ENCODE assay signal across 2 cellular contexts in the genomic region with DNA sequence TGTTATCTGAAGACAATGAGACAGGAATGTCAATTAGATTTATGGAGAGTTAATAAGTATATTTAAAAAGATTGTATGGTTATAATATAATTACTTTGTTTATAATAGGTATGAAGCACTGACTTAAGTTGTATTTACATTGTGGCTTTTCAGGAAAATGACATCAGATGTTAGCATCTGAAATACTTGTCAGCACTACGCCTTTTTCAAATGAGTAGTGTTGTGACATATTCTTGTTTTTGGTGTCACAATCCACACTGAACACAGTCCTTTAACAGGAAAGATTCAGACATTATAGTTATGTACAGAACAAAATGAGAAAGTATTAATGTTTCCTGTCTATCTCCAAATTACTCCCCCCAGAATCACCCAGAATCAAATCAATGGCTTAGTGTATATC.
TF ChIP-seq lines count a peak whose summit lies in the region.

No MANE protein-coding gene starts in this region.

TF ChIP-seq in A549, 52 proteins besides CTCF, POLR2A, EP300 and RAD21 (continued from another document):
- TF ChIP-seq ELK1 (IDR thresholded peaks at IDR 0.05; ENCODE audit: low read depth, low read length) (no peak), KDM1A (IDR thresholded peaks at IDR 0.05; ENCODE audit: low read depth) (no peak), JUNB (IDR thresholded peaks at IDR 0.05) (no peak), PHF8 (IDR thresholded peaks at IDR 0.05; ENCODE audit: borderline replicate concordance, low read depth) (no peak)
- TF ChIP-seq, protein P1, sequence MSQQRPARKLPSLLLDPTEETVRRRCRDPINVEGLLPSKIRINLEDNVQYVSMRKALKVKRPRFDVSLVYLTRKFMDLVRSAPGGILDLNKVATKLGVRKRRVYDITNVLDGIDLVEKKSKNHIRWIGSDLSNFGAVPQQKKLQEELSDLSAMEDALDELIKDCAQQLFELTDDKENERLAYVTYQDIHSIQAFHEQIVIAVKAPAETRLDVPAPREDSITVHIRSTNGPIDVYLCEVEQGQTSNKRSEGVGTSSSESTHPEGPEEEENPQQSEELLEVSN (IDR thresholded peaks at IDR 0.05; ENCODE audit: borderline replicate concordance, low read depth) = no peak

TF ChIP-seq in HEK293, 187 proteins besides CTCF, POLR2A, EP300 and RAD21 (continued from another document):
- TF ChIP-seq, protein P2, sequence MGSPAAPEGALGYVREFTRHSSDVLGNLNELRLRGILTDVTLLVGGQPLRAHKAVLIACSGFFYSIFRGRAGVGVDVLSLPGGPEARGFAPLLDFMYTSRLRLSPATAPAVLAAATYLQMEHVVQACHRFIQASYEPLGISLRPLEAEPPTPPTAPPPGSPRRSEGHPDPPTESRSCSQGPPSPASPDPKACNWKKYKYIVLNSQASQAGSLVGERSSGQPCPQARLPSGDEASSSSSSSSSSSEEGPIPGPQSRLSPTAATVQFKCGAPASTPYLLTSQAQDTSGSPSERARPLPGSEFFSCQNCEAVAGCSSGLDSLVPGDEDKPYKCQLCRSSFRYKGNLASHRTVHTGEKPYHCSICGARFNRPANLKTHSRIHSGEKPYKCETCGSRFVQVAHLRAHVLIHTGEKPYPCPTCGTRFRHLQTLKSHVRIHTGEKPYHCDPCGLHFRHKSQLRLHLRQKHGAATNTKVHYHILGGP (tag by site-specific recombination; IDR thresholded peaks at IDR 0.05) = 0 out of 2 replicates have a peak, but pooled peaks have one; percentile 13
- TF ChIP-seq, protein P3, sequence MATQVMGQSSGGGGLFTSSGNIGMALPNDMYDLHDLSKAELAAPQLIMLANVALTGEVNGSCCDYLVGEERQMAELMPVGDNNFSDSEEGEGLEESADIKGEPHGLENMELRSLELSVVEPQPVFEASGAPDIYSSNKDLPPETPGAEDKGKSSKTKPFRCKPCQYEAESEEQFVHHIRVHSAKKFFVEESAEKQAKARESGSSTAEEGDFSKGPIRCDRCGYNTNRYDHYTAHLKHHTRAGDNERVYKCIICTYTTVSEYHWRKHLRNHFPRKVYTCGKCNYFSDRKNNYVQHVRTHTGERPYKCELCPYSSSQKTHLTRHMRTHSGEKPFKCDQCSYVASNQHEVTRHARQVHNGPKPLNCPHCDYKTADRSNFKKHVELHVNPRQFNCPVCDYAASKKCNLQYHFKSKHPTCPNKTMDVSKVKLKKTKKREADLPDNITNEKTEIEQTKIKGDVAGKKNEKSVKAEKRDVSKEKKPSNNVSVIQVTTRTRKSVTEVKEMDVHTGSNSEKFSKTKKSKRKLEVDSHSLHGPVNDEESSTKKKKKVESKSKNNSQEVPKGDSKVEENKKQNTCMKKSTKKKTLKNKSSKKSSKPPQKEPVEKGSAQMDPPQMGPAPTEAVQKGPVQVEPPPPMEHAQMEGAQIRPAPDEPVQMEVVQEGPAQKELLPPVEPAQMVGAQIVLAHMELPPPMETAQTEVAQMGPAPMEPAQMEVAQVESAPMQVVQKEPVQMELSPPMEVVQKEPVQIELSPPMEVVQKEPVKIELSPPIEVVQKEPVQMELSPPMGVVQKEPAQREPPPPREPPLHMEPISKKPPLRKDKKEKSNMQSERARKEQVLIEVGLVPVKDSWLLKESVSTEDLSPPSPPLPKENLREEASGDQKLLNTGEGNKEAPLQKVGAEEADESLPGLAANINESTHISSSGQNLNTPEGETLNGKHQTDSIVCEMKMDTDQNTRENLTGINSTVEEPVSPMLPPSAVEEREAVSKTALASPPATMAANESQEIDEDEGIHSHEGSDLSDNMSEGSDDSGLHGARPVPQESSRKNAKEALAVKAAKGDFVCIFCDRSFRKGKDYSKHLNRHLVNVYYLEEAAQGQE (tag by site-specific recombination; IDR thresholded peaks at IDR 0.05) = no peak
TF ChIP-seq in HEK293: peak in this region for 1.
